Comparison of ENCODE assay signal across 13 cellular contexts in the genomic region with DNA sequence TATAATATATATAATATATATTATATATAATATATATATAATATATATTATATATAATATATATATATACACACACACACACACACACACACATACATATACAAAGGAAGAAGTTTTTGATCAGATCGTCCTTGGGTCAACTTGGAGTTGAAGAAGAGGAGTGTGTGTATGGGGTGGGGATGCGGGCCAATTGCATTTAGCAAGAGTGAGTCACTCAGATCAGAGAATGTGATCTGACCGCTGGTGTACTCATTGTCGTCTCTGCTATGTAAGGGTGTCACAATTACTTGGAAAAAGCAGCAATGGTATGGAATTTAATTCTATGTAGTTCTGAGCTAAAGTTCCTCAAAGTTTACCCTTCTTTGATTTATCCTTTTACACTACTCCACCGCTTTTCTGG. TPM values are rescaled to one million over a fixed set of nuclear protein-coding genes. Genes with fewer than 3 reads are reported as not detected.
DNase-seq lines count a peak whose midpoint lies in the region; ATAC-seq and TF ChIP-seq lines count a peak whose summit lies in the region.
"Had no signal": no experiment of that assay in that cellular context is flagged by ENCODE, and none has a peak within 500 bp of the region (broad histone marks: within the 10 kb centered on the region; RNA-seq: fewer than 3 reads in every experiment).

No MANE protein-coding gene starts in this region.

- H3K4me3 ChIP-seq in AG10803 (ENCODE audit: low read length) (no peak overlapping the region), MG63 (no peak overlapping the region), choroid plexus epithelial cell (ENCODE audit: low read depth, low read length) (no peak overlapping the region)
- H3K4me3 ChIP-seq: vagina had no signal

- no peaks in the 10 kb centered on the region for H3K36me3 ChIP-seq in MG63
- H3K36me3 ChIP-seq: vagina had no signal

- intact Hi-C loops in sciatic nerve (cut with DNase I), result loop anchor here (10.0 kb wide), 1 partner anchor 89 kb away; no protein-coding TSS in a partner anchor

- H3K9me3 ChIP-seq in MG63, result no peaks in the 10 kb centered on the region
- H3K9me3 ChIP-seq: vagina had no signal

- H3K27me3 ChIP-seq in MG63, result no peaks in the 10 kb centered on the region
- H3K27me3 ChIP-seq: vagina had no signal

- TF ChIP-seq CTCF in AG10803 (conservative IDR thresholded peaks at IDR 0.05; ENCODE audit: low read length), result no peak
- no peak for TF ChIP-seq CTCF in choroid plexus epithelial cell (conservative IDR thresholded peaks at IDR 0.05; ENCODE audit: low read depth, low read length)

- ATAC-seq in HG03354 (IDR thresholded peaks at IDR 0.05; ENCODE audit: poor library complexity, severe bottlenecking, unreplicated experiment), result no peak
- ATAC-seq in sciatic nerve, result no peak
- ATAC-seq: effector memory CD8-positive, alpha-beta T cell had no signal

- DNase-seq in AG10803 (ENCODE audit: low read depth), result peak; percentile 94
- DNase-seq in MG63, result peak; percentile 63
- DNase-seq in choroid plexus epithelial cell (ENCODE audit: low read depth), result peak; percentile 94
- peak; percentile 63 for DNase-seq in myocyte (ENCODE audit: low read depth)
- DNase-seq in sciatic nerve (ENCODE audit: low spot score), result no peak
- DNase-seq in NCI-H2171 treated with DMSO at 0.1 percent for 48 hours (lab: John Stamatoyannopoulos, UW), result no peak
- DNase-seq in T-helper 9 cell, result no peak
- DNase-seq: effector memory CD8-positive, alpha-beta T cell; NCI-H1694; NCI-H69; stimulated activated CD8-positive, alpha-beta memory T cell treated with anti-CD3 and anti-CD28 coated beads, Interleukin-4, amount 100 ng/mL, for 48 hours had no signal

RNA-seq across cellular contexts. Expression of gene VGLL3, which starts 4.6 kb away (rescaled TPM):
- total RNA-seq in MG63 (2014; rRNA removed; shearing (Covaris generic); ENCODE audit: low replicate concordance), result 11.7 and 13.4 TPM in 2 replicates
- total RNA-seq in myocyte (63.1 and 69.8 TPM in 2 replicates), sciatic nerve (130 TPM)
- polyA plus RNA-seq in myocyte (2012), result 44.8 TPM

Comparison
In these comparisons a context has a peak if more than half of its experiments do, and no peak if none do; other contexts are left out.
1. DNase-seq: peak in AG10803 (single experiment), MG63 (single experiment), choroid plexus epithelial cell (single experiment) and myocyte (single experiment); none in sciatic nerve (single experiment), NCI-H2171 treated with DMSO at 0.1 percent for 48 hours (single experiment) and T-helper 9 cell (single experiment).